ENCODE assay signal across 8 cellular contexts in genomic region chr12:120687570-120688289, GRCh38. TPM values are rescaled to one million over a fixed set of nuclear protein-coding genes. Genes with fewer than 3 reads are reported as not detected.
DNase-seq lines count a peak whose midpoint lies in the region; ATAC-seq and TF ChIP-seq lines count a peak whose summit lies in the region.

No MANE protein-coding gene starts in this region.

- H3K4me3 Mint-ChIP-seq in activated CD4-positive, alpha-beta memory T cell treated with anti-CD3 and anti-CD28 coated beads for 36 hours: peak overlapping the region; percentile 90

- H3K36me3 ChIP-seq in SK-N-SH (replicated peaks in 1 of 2; ENCODE audit: control insufficient read depth in 1 of 2, insufficient read depth in 2 of 2, low read length in 1 of 2) (no peaks in the 10 kb centered on the region), neutrophil (no peaks in the 10 kb centered on the region)

- peak overlapping the region; percentile 69; the same call in 1 of the 2 replicates for H2AFZ ChIP-seq in SK-N-SH (ENCODE audit: low read depth)

- H3K27ac ChIP-seq in SK-N-SH (ENCODE audit: low read depth in 2 of 2, low read length in 1 of 2): peak overlapping the region; percentile 75 to 99
- H3K27ac ChIP-seq in epithelial cell of prostate: peak overlapping the region; percentile 85
- peak overlapping the region; percentile 92 for H3K27ac ChIP-seq in neutrophil

- TF ChIP-seq EP300 in SK-N-SH (IDR thresholded peaks at IDR 0.05; ENCODE audit: borderline replicate concordance in 1 of 2, low read depth in 1 of 2, low read length in 1 of 2): no peak

- under 1% methylated on average over 20 of the region's 31 CpGs for WGBS in SK-N-SH (ENCODE audit: low lambda C conversion rate)

- peaks cover 48% of the 10 kb centered on the region for H4K20me1 ChIP-seq in SK-N-SH (ENCODE audit: insufficient read depth)

- H3K9me3 Mint-ChIP-seq in activated CD4-positive, alpha-beta memory T cell treated with anti-CD3 and anti-CD28 coated beads for 36 hours: no peaks in the 10 kb centered on the region

- H3K9ac ChIP-seq in SK-N-SH: peak overlapping the region; percentile 88

- H3K9me3 ChIP-seq in SK-N-SH (no peaks in the 10 kb centered on the region), neutrophil (no peaks in the 10 kb centered on the region)

- H3K36me3 Mint-ChIP-seq in activated CD4-positive, alpha-beta memory T cell treated with anti-CD3 and anti-CD28 coated beads for 36 hours: peaks cover 3% of the 10 kb centered on the region

- TF ChIP-seq CTCF in SK-N-SH (IDR thresholded peaks at IDR 0.05): no peak
- TF ChIP-seq CTCF in neutrophil (IDR thresholded peaks at IDR 0.05): no peak

- peaks cover 57% of the 10 kb centered on the region for H3K79me2 ChIP-seq in SK-N-SH (ENCODE audit: insufficient read depth)

- TF ChIP-seq RAD21 in SK-N-SH (IDR thresholded peaks at IDR 0.05; ENCODE audit: low read length): no peak

- CTCF ChIA-PET in SK-N-SH (lab: Yijun Ruan, JAX): interaction anchor here (0.8 to 5.6 kb wide), 8 partner anchors 11 to 284 kb away, joined by 3 to 34 read pairs (median 4); no protein-coding TSS in a partner anchor
- CTCF ChIA-PET in activated CD4-positive, alpha-beta memory T cell treated with anti-CD3 and anti-CD28 coated beads for 36 hours (lab: Charles Lee): interaction anchor here (1.3 to 7.1 kb wide), 3 partner anchors 24 to 105 kb away, joined by 3 to 44 read pairs (median 11); no protein-coding TSS in a partner anchor

- H3K4me3 ChIP-seq in SK-N-SH (ENCODE audit: low read depth in 2 of 2, low read length in 1 of 2) (peak overlapping the region; percentile 87 to 90), neutrophil (ENCODE audit: low read depth in 1 of 2, low read length in 1 of 2) (peak overlapping the region; percentile 92 to 97)

- peak overlapping the region; percentile 42 for H3K27ac Mint-ChIP-seq in activated CD4-positive, alpha-beta memory T cell treated with anti-CD3 and anti-CD28 coated beads for 36 hours

- intact Hi-C loops in activated CD4-positive, alpha-beta memory T cell treated with anti-CD3 and anti-CD28 coated beads for 36 hours (cut with micrococcal nuclease): loop anchor here (2.0 to 10.0 kb wide), 11 partner anchors 40 to 713 kb away; partner anchors contain the start of genes ACADS, COX6A1, P2RX4 and RNF10

- H3F3A ChIP-seq in SK-N-SH (replicated peaks; ENCODE audit: insufficient read depth): peaks cover 4% of the 10 kb centered on the region

- no peaks in the 10 kb centered on the region for H3K27me3 ChIP-seq in SK-N-SH (ENCODE audit: insufficient read depth)
- no peaks in the 10 kb centered on the region for H3K27me3 ChIP-seq in neutrophil

- peaks cover 4 to 21% of the 10 kb centered on the region in 2 experiments; a peak in 3 of 4 replicates for H3K4me1 ChIP-seq in SK-N-SH (ENCODE audit: control insufficient read depth in 1 of 2, insufficient read depth in 2 of 2, low read depth in 1 of 2, low read length in 1 of 2)
- peaks cover 43 to 46% of the 10 kb centered on the region in 2 experiments for H3K4me1 ChIP-seq in neutrophil (ENCODE audit: control insufficient read depth in 1 of 2, insufficient read depth in 1 of 2, low read depth in 1 of 2, low read length in 1 of 2)

- peaks cover 57% of the 10 kb centered on the region for H3K4me1 Mint-ChIP-seq in activated CD4-positive, alpha-beta memory T cell treated with anti-CD3 and anti-CD28 coated beads for 36 hours (ENCODE audit: low read depth)

- DNase-seq in SK-N-SH (no peak), epithelial cell of prostate (ENCODE audit: low read depth, low spot score) (no peak), NCI-H226 (no peak), DMS79 (lab: John Stamatoyannopoulos, UW) (no peak), germinal center (ENCODE audit: low spot score) (no peak)
- peak; percentile 60 for DNase-seq in activated CD4-positive, alpha-beta memory T cell treated with anti-CD3 and anti-CD28 coated beads for 36 hours

- ATAC-seq in SK-N-SH treated with all-trans-retinoic acid at 6 μM for 48 hours: no peak

- POLR2A ChIA-PET in SK-N-SH (lab: Yijun Ruan, JAX): interaction anchor here (1.2 kb wide), 1 partner anchor 38 kb away, joined by 5 read pairs; no protein-coding TSS in a partner anchor
- POLR2A ChIA-PET in activated CD4-positive, alpha-beta memory T cell treated with anti-CD3 and anti-CD28 coated beads for 36 hours (lab: Charles Lee): interaction anchor here (1.4 to 2.4 kb wide), 3 partner anchors 9 to 106 kb away, joined by 3 to 15 read pairs (median 4); partner anchors contain the start of genes POP5 and UNC119B

- H3K27me3 Mint-ChIP-seq in activated CD4-positive, alpha-beta memory T cell treated with anti-CD3 and anti-CD28 coated beads for 36 hours: no peaks in the 10 kb centered on the region

- H3K4me2 ChIP-seq in SK-N-SH: peak overlapping the region; percentile 81

- H3K9me2 ChIP-seq in SK-N-SH: no peaks in the 10 kb centered on the region

TF ChIP-seq in SK-N-SH, 30 proteins besides CTCF, POLR2A, EP300 and RAD21:
- TF ChIP-seq, protein P1, sequence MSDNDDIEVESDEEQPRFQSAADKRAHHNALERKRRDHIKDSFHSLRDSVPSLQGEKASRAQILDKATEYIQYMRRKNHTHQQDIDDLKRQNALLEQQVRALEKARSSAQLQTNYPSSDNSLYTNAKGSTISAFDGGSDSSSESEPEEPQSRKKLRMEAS (IDR thresholded peaks at IDR 0.05; ENCODE audit: low read depth): 0 out of 2 replicates have a peak, but pooled peaks have one; percentile 27
- no peak for TF ChIP-seq ELF1 (IDR thresholded peaks at IDR 0.05)

TF ChIP-seq in SK-N-SH treated with all-trans-retinoic acid at 6 μM for 48 hours, 23 proteins besides CTCF, POLR2A, EP300 and RAD21 (continues in another document):
- TF ChIP-seq, protein P2, sequence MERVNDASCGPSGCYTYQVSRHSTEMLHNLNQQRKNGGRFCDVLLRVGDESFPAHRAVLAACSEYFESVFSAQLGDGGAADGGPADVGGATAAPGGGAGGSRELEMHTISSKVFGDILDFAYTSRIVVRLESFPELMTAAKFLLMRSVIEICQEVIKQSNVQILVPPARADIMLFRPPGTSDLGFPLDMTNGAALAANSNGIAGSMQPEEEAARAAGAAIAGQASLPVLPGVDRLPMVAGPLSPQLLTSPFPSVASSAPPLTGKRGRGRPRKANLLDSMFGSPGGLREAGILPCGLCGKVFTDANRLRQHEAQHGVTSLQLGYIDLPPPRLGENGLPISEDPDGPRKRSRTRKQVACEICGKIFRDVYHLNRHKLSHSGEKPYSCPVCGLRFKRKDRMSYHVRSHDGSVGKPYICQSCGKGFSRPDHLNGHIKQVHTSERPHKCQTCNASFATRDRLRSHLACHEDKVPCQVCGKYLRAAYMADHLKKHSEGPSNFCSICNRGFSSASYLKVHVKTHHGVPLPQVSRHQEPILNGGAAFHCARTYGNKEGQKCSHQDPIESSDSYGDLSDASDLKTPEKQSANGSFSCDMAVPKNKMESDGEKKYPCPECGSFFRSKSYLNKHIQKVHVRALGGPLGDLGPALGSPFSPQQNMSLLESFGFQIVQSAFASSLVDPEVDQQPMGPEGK (CRISPR knock-in tag; IDR thresholded peaks at IDR 0.05; ENCODE audit: borderline replicate concordance): no peak
- TF ChIP-seq GLIS3 (CRISPR knock-in tag; IDR thresholded peaks at IDR 0.05) (no peak), RARB (CRISPR knock-in tag; IDR thresholded peaks at IDR 0.05) (no peak), ZNF565 (CRISPR knock-in tag; conservative IDR thresholded peaks at IDR 0.05; ENCODE audit: low read depth) (no peak), ZFP30 (CRISPR knock-in tag; IDR thresholded peaks at IDR 0.05) (no peak), OSR1 (CRISPR knock-in tag; IDR thresholded peaks at IDR 0.05) (no peak), ZNF70 (CRISPR knock-in tag; IDR thresholded peaks at IDR 0.05) (no peak), ZC3H10 (CRISPR knock-in tag; IDR thresholded peaks at IDR 0.05) (no peak), PPARA (CRISPR knock-in tag; IDR thresholded peaks at IDR 0.05; ENCODE audit: borderline replicate concordance) (no peak), BACH2 (CRISPR knock-in tag; IDR thresholded peaks at IDR 0.05; ENCODE audit: borderline replicate concordance) (no peak), CSDC2 (CRISPR knock-in tag; IDR thresholded peaks at IDR 0.05) (no peak)
- TF ChIP-seq, protein P3, sequence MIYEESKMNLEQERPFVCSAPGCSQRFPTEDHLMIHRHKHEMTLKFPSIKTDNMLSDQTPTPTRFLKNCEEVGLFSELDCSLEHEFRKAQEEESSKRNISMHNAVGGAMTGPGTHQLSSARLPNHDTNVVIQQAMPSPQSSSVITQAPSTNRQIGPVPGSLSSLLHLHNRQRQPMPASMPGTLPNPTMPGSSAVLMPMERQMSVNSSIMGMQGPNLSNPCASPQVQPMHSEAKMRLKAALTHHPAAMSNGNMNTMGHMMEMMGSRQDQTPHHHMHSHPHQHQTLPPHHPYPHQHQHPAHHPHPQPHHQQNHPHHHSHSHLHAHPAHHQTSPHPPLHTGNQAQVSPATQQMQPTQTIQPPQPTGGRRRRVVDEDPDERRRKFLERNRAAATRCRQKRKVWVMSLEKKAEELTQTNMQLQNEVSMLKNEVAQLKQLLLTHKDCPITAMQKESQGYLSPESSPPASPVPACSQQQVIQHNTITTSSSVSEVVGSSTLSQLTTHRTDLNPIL (CRISPR knock-in tag; IDR thresholded peaks at IDR 0.05; ENCODE audit: low read depth): no peak

RNA-seq across cellular contexts. Expression of gene MLEC, which starts 0.8 kb away (rescaled TPM):
- polyA plus RNA-seq in SK-N-SH (2012; rRNA removed): 23.4 and 27.8 TPM in 2 replicates
- 32.4 and 33.3 TPM in 2 replicates for polyA plus RNA-seq in SK-N-SH (2012; cell fraction: cytosol; rRNA removed)
- 12.2 and 23.2 TPM in 2 replicates for polyA plus RNA-seq in SK-N-SH (2012; cell fraction: nucleus; rRNA removed)
- total RNA-seq in activated CD4-positive, alpha-beta memory T cell treated with anti-CD3 and anti-CD28 coated beads for 36 hours: 10 to 100 TPM; 92.9 to 93.7 TPM

RNA-seq across cellular contexts. Expression of gene UNC119B, which starts 22.5 kb away (rescaled TPM):
- polyA plus RNA-seq in SK-N-SH (2012; rRNA removed): 23.6 and 32.0 TPM in 2 replicates
- 25.3 and 28.0 TPM in 2 replicates for polyA plus RNA-seq in SK-N-SH (2012; cell fraction: cytosol; rRNA removed)
- polyA plus RNA-seq in SK-N-SH (2012; cell fraction: nucleus; rRNA removed): 23.7 and 28.0 TPM in 2 replicates
- 10 to 100 TPM; 28.2 to 31.3 TPM for total RNA-seq in activated CD4-positive, alpha-beta memory T cell treated with anti-CD3 and anti-CD28 coated beads for 36 hours

RNA-seq across cellular contexts. Expression of gene ACADS, which starts 37.9 kb away (rescaled TPM):
- 4.5 and 4.9 TPM in 2 replicates for polyA plus RNA-seq in SK-N-SH (2012; rRNA removed)
- polyA plus RNA-seq in SK-N-SH (2012; cell fraction: cytosol; rRNA removed): 1.3 and 2.9 TPM in 2 replicates
- 17.0 and 23.0 TPM in 2 replicates for polyA plus RNA-seq in SK-N-SH (2012; cell fraction: nucleus; rRNA removed)
- total RNA-seq in activated CD4-positive, alpha-beta memory T cell treated with anti-CD3 and anti-CD28 coated beads for 36 hours: 10 to 100 TPM; 15.6 to 16.6 TPM

RNA-seq across cellular contexts. Expression of gene CABP1, which starts 47.3 kb away (rescaled TPM):
- 0.08 and 0.21 TPM in 2 replicates for polyA plus RNA-seq in SK-N-SH (2012; rRNA removed)
- 0.12 and 0.18 TPM in 2 replicates for polyA plus RNA-seq in SK-N-SH (2012; cell fraction: cytosol; rRNA removed)
- polyA plus RNA-seq in SK-N-SH (2012; cell fraction: nucleus; rRNA removed): 0.27 and 0.38 TPM in 2 replicates
- under 1 TPM; 0.24 to 0.29 TPM for total RNA-seq in activated CD4-positive, alpha-beta memory T cell treated with anti-CD3 and anti-CD28 coated beads for 36 hours
